11 cellular contexts compared by ENCODE assay signal in the genomic region with DNA sequence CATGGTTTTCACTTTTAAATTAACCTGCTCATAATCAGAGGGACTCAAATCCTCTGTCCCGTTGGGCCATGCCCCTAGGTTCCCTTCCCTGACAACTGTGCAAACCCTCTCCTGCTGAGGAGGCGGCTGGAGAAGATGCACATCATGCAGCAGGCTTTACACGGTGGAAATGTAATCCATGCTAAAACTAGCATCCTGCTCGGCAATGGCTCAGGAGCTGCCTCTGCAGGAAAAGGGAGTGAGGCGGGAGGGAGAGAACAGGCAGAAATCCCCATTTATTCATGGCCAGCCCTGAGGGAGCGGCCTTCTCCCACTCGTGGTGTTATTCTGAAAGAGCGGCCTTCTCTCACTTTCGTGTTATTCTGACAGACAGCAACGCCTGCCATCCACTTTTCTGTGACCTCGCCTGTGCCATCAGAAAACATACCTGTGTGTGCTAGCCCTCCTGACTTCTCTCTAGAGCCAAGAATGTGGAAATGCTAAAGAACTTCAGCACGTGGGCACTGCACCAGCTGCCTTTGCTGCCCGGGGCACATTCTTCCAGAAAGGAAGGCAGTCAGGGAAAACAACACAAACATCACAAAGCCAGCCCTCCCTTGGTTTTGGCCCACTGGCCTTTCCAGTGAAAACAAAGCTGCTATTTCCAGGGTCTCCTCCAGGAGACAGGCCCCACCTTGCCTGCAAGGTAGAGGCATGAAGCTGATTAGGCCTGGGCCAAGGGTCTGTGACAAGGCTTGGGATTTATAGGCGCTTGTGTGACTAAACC.
DNase-seq lines count a peak whose midpoint lies in the region; ATAC-seq and TF ChIP-seq lines count a peak whose summit lies in the region.
"Had no signal": no experiment of that assay in that cellular context is flagged by ENCODE, and none has a peak within 500 bp of the region (broad histone marks: within the 10 kb centered on the region; RNA-seq: fewer than 3 reads in every experiment).

No MANE protein-coding gene starts in this region.

- H3K9me3 ChIP-seq in PC-9 (ENCODE audit: insufficient read depth, low read depth) (no peaks in the 10 kb centered on the region), ectodermal cell (ENCODE audit: control insufficient read depth, low read length) (no peaks in the 10 kb centered on the region), stomach smooth muscle (ENCODE audit: control insufficient read depth in 2 of 2, low read length in 2 of 2) (no peaks in the 10 kb centered on the region)

- peak overlapping the region; percentile 47 to 58 for H3K9ac ChIP-seq in stomach smooth muscle (ENCODE audit: low read length in 2 of 2)

- no peak overlapping the region for H3K4me2 ChIP-seq in PC-9

- TF ChIP-seq CTCF in PC-9 (conservative IDR thresholded peaks at IDR 0.05), result no peak

- H3K27ac ChIP-seq in PC-9 (no peak overlapping the region), ectodermal cell (ENCODE audit: insufficient read depth, low read depth, low read length, poor library complexity, severe bottlenecking) (peak overlapping the region; percentile 16), layer of hippocampus (ENCODE audit: low read depth, low read length) (peak overlapping the region; percentile 23), stomach smooth muscle (ENCODE audit: low read length) (peak overlapping the region; percentile 75)

- H4K20me1 ChIP-seq in PC-9 (ENCODE audit: insufficient read depth), result no peaks in the 10 kb centered on the region

- H3F3A ChIP-seq in PC-9 (ENCODE audit: insufficient read depth, low read depth), result no peaks in the 10 kb centered on the region

- H3K9me2 ChIP-seq in PC-9 (ENCODE audit: insufficient read depth), result no peaks in the 10 kb centered on the region

- no TSS peak for BruUV-seq in PC-9 (replicated peaks; lab: Mats Ljungman, UMichigan)

- H3K79me2 ChIP-seq in PC-9 (ENCODE audit: low read depth), result no peaks in the 10 kb centered on the region

- DNase-seq in PC-9, result peak; percentile 7 to 36
- no peak for DNase-seq in NCI-H510A treated with DMSO at 0.1 percent for 48 hours (lab: John Stamatoyannopoulos, UW)
- no peak for DNase-seq in SKM-1 treated with dmso at 0.1 percent for 144 hours (lab: John Stamatoyannopoulos, UW; ENCODE audit: unreplicated experiment)
- DNase-seq: CD4-positive, alpha-beta T cell; mesenchymal stem cell; T1000 had no signal

- POLR2A ChIA-PET in PC-9 (lab: Charles Lee; ENCODE audit: unreplicated experiment), result no interaction called here

- H3K36me3 ChIP-seq in PC-9 (ENCODE audit: low read depth) (no peaks in the 10 kb centered on the region), ectodermal cell (ENCODE audit: control insufficient read depth, insufficient read depth, low read length) (no peaks in the 10 kb centered on the region), stomach smooth muscle (ENCODE audit: control insufficient read depth in 2 of 2, insufficient read depth in 2 of 2, low read length in 2 of 2) (peaks cover 21 to 35% of the 10 kb centered on the region in 2 donors)

- 77 to 78% methylated on average over 14 of the region's 14 CpGs for WGBS in ectodermal cell, 2 experiments

- no peaks in the 10 kb centered on the region for H3K4me1 ChIP-seq in PC-9 (replicated peaks; ENCODE audit: insufficient read depth)
- H3K4me1 ChIP-seq in ectodermal cell (ENCODE audit: control insufficient read depth, insufficient read depth, low read length), result peaks cover 9% of the 10 kb centered on the region
- peaks cover 51% of the 10 kb centered on the region for H3K4me1 ChIP-seq in stomach smooth muscle (ENCODE audit: control insufficient read depth, insufficient read depth, low read length)

- intact Hi-C loops in PC-9 (cut with micrococcal nuclease; ENCODE audit: unreplicated experiment), result no loop called here

- no peaks in the 10 kb centered on the region for H3K27me3 ChIP-seq in PC-9 (ENCODE audit: insufficient read depth, low read depth)
- no peaks in the 10 kb centered on the region for H3K27me3 ChIP-seq in ectodermal cell (ENCODE audit: control insufficient read depth, insufficient read depth, low read length, poor library complexity, severe bottlenecking)
- H3K27me3 ChIP-seq in layer of hippocampus (ENCODE audit: control insufficient read depth, insufficient read depth, low read length), result no peaks in the 10 kb centered on the region
- no peaks in the 10 kb centered on the region for H3K27me3 ChIP-seq in stomach smooth muscle (ENCODE audit: control insufficient read depth in 1 of 2, insufficient read depth in 2 of 2, low read length in 2 of 2)

- H2AFZ ChIP-seq in PC-9, result no peak overlapping the region

- ATAC-seq in GM21390 (IDR thresholded peaks at IDR 0.05; ENCODE audit: unreplicated experiment) (no peak), GM18519 (IDR thresholded peaks at IDR 0.05; ENCODE audit: low FRiP score, unreplicated experiment) (no peak)

- H3K4me3 ChIP-seq in PC-9, result no peak overlapping the region
- no peak overlapping the region for H3K4me3 ChIP-seq in ectodermal cell (ENCODE audit: insufficient read depth, low read depth, low read length)
- H3K4me3 ChIP-seq in stomach smooth muscle (ENCODE audit: low read length in 2 of 2), result peak overlapping the region in 1 of 2 donors; percentile 8

- CTCF ChIA-PET in PC-9 (lab: Charles Lee), result no interaction called here

Comparison
In these comparisons a context has a peak if more than half of its experiments do, and no peak if none do; other contexts are left out.
1. DNase-seq: peak in PC-9 (2 of 2); none in NCI-H510A treated with DMSO at 0.1 percent for 48 hours (single experiment) and SKM-1 treated with dmso at 0.1 percent for 144 hours (single experiment).